Comparison of ENCODE assay signal across 1 cellular context in genomic region chr7:118182618-118183253, GRCh38.
TF ChIP-seq lines count a peak whose summit lies in the region.

No MANE protein-coding gene starts in this region.

TF ChIP-seq in SK-N-SH treated with all-trans-retinoic acid at 6 μM for 48 hours, 23 proteins besides CTCF, POLR2A, EP300 and RAD21 (continued from another document):
- TF ChIP-seq ESRRG (CRISPR knock-in tag; IDR thresholded peaks at IDR 0.05) = no peak
